Comparison of ENCODE assay signal across 31 cellular contexts in genomic region chr17:80952291-80952690, GRCh38. TPM values are rescaled to one million over a fixed set of nuclear protein-coding genes. Genes with fewer than 3 reads are reported as not detected.
DNase-seq lines count a peak whose midpoint lies in the region; ATAC-seq, FAIRE-seq and TF ChIP-seq lines count a peak whose summit lies in the region.
"Had no signal": no experiment of that assay in that cellular context is flagged by ENCODE, and none has a peak within 500 bp of the region (broad histone marks: within the 10 kb centered on the region; RNA-seq: fewer than 3 reads in every experiment).

No MANE protein-coding gene starts in this region.

- POLR2A ChIA-PET in naive thymus-derived CD4-positive, alpha-beta T cell (lab: Charles Lee), result no interaction called here

- ATAC-seq in Right ventricle myocardium inferior, result no peak
- ATAC-seq in heart right ventricle, result no peak
- no peak for ATAC-seq in T-helper 17 cell
- ATAC-seq in naive thymus-derived CD4-positive, alpha-beta T cell, result no peak
- ATAC-seq: activated CD4-positive, CD25-positive, alpha-beta regulatory T cell treated with anti-CD3 and anti-CD28 coated beads, Interleukin-2, amount 50 U/mL, for 24 hours; body of pancreas; mucosa of descending colon; right cardiac atrium had no signal

- peak; percentile 21 for DNase-seq in Right ventricle myocardium inferior (ENCODE audit: missing footprints)
- no peak for DNase-seq in heart right ventricle
- DNase-seq in T-helper 17 cell, result no peak
- peak; percentile 69 for DNase-seq in kidney
- no peak for DNase-seq in type B pancreatic cell (ENCODE audit: extremely low spot score, unreplicated experiment)
- DNase-seq in naive thymus-derived CD4-positive, alpha-beta T cell, result no peak
- no peak for DNase-seq in iPS-NIHi11 (ENCODE audit: low spot score)
- DNase-seq: activated CD4-positive, alpha-beta T cell treated with anti-CD3 and anti-CD28 coated beads, Interleukin-2, amount 50 U/mL, for 48 hours; body of pancreas; dermis blood vessel endothelial cell; DMS79; foreskin fibroblast; H9; KG1; mammary epithelial cell; mucosa of descending colon; NCI-H1105 treated with DMSO at 0.1 percent for 48 hours; NCI-H1930; NCI-H2171 treated with DMSO at 0.1 percent for 48 hours; NCI-H510A; stimulated activated CD8-positive, alpha-beta memory T cell treated with anti-CD3 and anti-CD28 coated beads, Interleukin-4, amount 100 ng/mL, for 48 hours had no signal

- peaks cover 0 to 9% (median 0%) of the 10 kb centered on the region in 9 donors for H3K4me1 ChIP-seq in heart right ventricle
- no peaks in the 10 kb centered on the region for H3K4me1 ChIP-seq in kidney (ENCODE audit: control insufficient read depth in 1 of 2, insufficient read depth in 1 of 2, low read depth in 1 of 2, low read length in 2 of 2)
- no peaks in the 10 kb centered on the region for H3K4me1 ChIP-seq in naive thymus-derived CD4-positive, alpha-beta T cell (ENCODE audit: control insufficient read depth in 2 of 2, insufficient read depth in 2 of 2, low read length in 2 of 2)
- H3K4me1 ChIP-seq: body of pancreas had no signal

- H3K36me3 Mint-ChIP-seq in T-helper 17 cell (ENCODE audit: low read depth) (no peaks in the 10 kb centered on the region), type B pancreatic cell (peaks cover 7% of the 10 kb centered on the region)
- H3K36me3 Mint-ChIP-seq in naive thymus-derived CD4-positive, alpha-beta T cell, result peaks cover 0 to 24% (median 6%) of the 10 kb centered on the region in 5 donors

- H3K36me3 ChIP-seq in heart right ventricle (peaks cover 0 to 62% (median 11%) of the 10 kb centered on the region in 9 donors), kidney (ENCODE audit: control insufficient read depth in 1 of 2, insufficient read depth in 2 of 2, low read length in 2 of 2) (peaks cover 0 to 4% of the 10 kb centered on the region in 2 donors)
- H3K36me3 ChIP-seq in naive thymus-derived CD4-positive, alpha-beta T cell (ENCODE audit: control insufficient read depth in 2 of 3, insufficient read depth in 3 of 3, low read length in 3 of 3), result peaks cover 0 to 77% (median 0%) of the 10 kb centered on the region in 3 experiments

- H3K9me3 ChIP-seq in heart right ventricle, result no peaks in the 10 kb centered on the region
- no peaks in the 10 kb centered on the region for H3K9me3 ChIP-seq in T-helper 17 cell (ENCODE audit: control insufficient read depth, low read length, poor library complexity, severe bottlenecking)
- H3K9me3 ChIP-seq in kidney (ENCODE audit: control insufficient read depth in 1 of 2, low read length in 2 of 2), result no peaks in the 10 kb centered on the region
- H3K9me3 ChIP-seq in naive thymus-derived CD4-positive, alpha-beta T cell (ENCODE audit: control insufficient read depth in 2 of 3, low read length in 3 of 3), result no peaks in the 10 kb centered on the region
- H3K9me3 ChIP-seq: adrenal gland, body of pancreas, esophagus muscularis mucosa, mucosa of descending colon, tibial artery had no signal

- no peak overlapping the region for H3K27ac ChIP-seq in heart right ventricle
- H3K27ac ChIP-seq in kidney (ENCODE audit: low read depth in 2 of 2, low read length in 2 of 2), result no peak overlapping the region
- no peak overlapping the region for H3K27ac ChIP-seq in naive thymus-derived CD4-positive, alpha-beta T cell (ENCODE audit: low read depth, low read length)
- H3K27ac ChIP-seq: adrenal gland, body of pancreas, esophagus muscularis mucosa, tibial artery had no signal

- FAIRE-seq in kidney (lab: Jason Lieb, UNC), result no peak
- FAIRE-seq: endometrium, G401.6 had no signal

- no peak for TF ChIP-seq CTCF in heart right ventricle (IDR thresholded peaks at IDR 0.05)
- no peak for TF ChIP-seq CTCF in kidney (IDR thresholded peaks at IDR 0.05; ENCODE audit: borderline replicate concordance, extremely low read depth, insufficient read depth)
- TF ChIP-seq CTCF in type B pancreatic cell (conservative IDR thresholded peaks at IDR 0.05), result no peak

- H3K9me3 Mint-ChIP-seq in type B pancreatic cell, result no peaks in the 10 kb centered on the region
- peaks cover 0 to 2% (median 0%) of the 10 kb centered on the region in 11 donors for H3K9me3 Mint-ChIP-seq in naive thymus-derived CD4-positive, alpha-beta T cell
- H3K9me3 Mint-ChIP-seq: activated T-helper 2 cell treated with anti-CD3 and anti-CD28 coated beads, Interferon-gamma antibody, Interleukin-2, Interleukin-4, amounts not matched to agents 10 μg/mL and 5 μg/mL and 100 μg/mL, durations not matched to agents 14 hours and 24 hours and 36 hours; CD14-positive monocyte; H9 had no signal

- H3K4me1 Mint-ChIP-seq in T-helper 17 cell (no peaks in the 10 kb centered on the region), type B pancreatic cell (ENCODE audit: unreplicated experiment) (no peaks in the 10 kb centered on the region)
- no peaks in the 10 kb centered on the region for H3K4me1 Mint-ChIP-seq in naive thymus-derived CD4-positive, alpha-beta T cell
- H3K4me1 Mint-ChIP-seq: CD14-positive monocyte, nephron had no signal

- no peaks in the 10 kb centered on the region for H3K27me3 ChIP-seq in heart right ventricle
- H3K27me3 ChIP-seq in naive thymus-derived CD4-positive, alpha-beta T cell (ENCODE audit: control insufficient read depth in 2 of 2, insufficient read depth in 2 of 2, low read length in 2 of 2), result no peaks in the 10 kb centered on the region
- H3K27me3 ChIP-seq: adrenal gland, body of pancreas, esophagus muscularis mucosa, tibial artery had no signal

- H3K27me3 Mint-ChIP-seq in T-helper 17 cell (no peaks in the 10 kb centered on the region), type B pancreatic cell (no peaks in the 10 kb centered on the region)
- H3K27me3 Mint-ChIP-seq in naive thymus-derived CD4-positive, alpha-beta T cell, result no peaks in the 10 kb centered on the region

- H3K4me3 ChIP-seq in heart right ventricle, result no peak overlapping the region
- H3K4me3 ChIP-seq in kidney (ENCODE audit: low read length in 2 of 2), result no peak overlapping the region
- H3K4me3 ChIP-seq in naive thymus-derived CD4-positive, alpha-beta T cell (ENCODE audit: low read length), result no peak overlapping the region
- H3K4me3 ChIP-seq: adrenal gland, body of pancreas, esophagus muscularis mucosa, mucosa of descending colon, tibial artery had no signal

- H3K9ac ChIP-seq in kidney (ENCODE audit: low read length in 2 of 2), result no peak overlapping the region

- WGBS in heart right ventricle, 2 donors, result 91 to 95% methylated on average over 16 of the region's 16 CpGs

- no peak overlapping the region for H3K4me3 Mint-ChIP-seq in T-helper 17 cell
- no peak overlapping the region for H3K4me3 Mint-ChIP-seq in type B pancreatic cell
- H3K4me3 Mint-ChIP-seq in naive thymus-derived CD4-positive, alpha-beta T cell, result no peak overlapping the region
- H3K4me3 Mint-ChIP-seq: CD14-positive monocyte, H9, nephron had no signal

- intact Hi-C loops in Right ventricle myocardium inferior (cut with DNase I), result no loop called here
- intact Hi-C loops in heart right ventricle (cut with DNase I), result no loop called here
- intact Hi-C loops in kidney (cut with DNase I), result no loop called here
- intact Hi-C loops in naive thymus-derived CD4-positive, alpha-beta T cell (cut with micrococcal nuclease), result no loop called here

- CTCF ChIA-PET in naive thymus-derived CD4-positive, alpha-beta T cell (lab: Charles Lee), result no interaction called here

- H3K27ac Mint-ChIP-seq in T-helper 17 cell (peak overlapping the region; percentile 1), type B pancreatic cell (peak overlapping the region; percentile 52)
- H3K27ac Mint-ChIP-seq in naive thymus-derived CD4-positive, alpha-beta T cell, result no peak overlapping the region
- H3K27ac Mint-ChIP-seq: activated T-helper 2 cell treated with anti-CD3 and anti-CD28 coated beads, Interferon-gamma antibody, Interleukin-2, Interleukin-4, amounts not matched to agents 10 μg/mL and 5 μg/mL and 100 μg/mL, durations not matched to agents 14 hours and 24 hours and 36 hours had no signal

RNA-seq across cellular contexts. Expression of gene CHMP6, which starts 39.4 kb away (rescaled TPM):
- 19.0 TPM for total RNA-seq in Right ventricle myocardium inferior
- 10 to 100 TPM; 17.5 to 26.4 (median 22.1) TPM for total RNA-seq in heart right ventricle
- polyA plus RNA-seq in heart right ventricle, result 10 to 100 TPM; 23.8 to 30.6 TPM
- 10 to 100 TPM; 21.0 to 25.6 TPM for total RNA-seq in T-helper 17 cell
- total RNA-seq in kidney, result 28.0 TPM
- 34.1 TPM for polyA plus RNA-seq in kidney (ENCODE audit: insufficient read depth, low read depth, low replicate concordance)
- 29.1 and 33.4 TPM in 2 replicates for total RNA-seq in type B pancreatic cell (ENCODE audit: low replicate concordance)
- 10 to 100 TPM; 26.4 to 49.9 (median 41.7) TPM for total RNA-seq in naive thymus-derived CD4-positive, alpha-beta T cell
- polyA plus RNA-seq in naive thymus-derived CD4-positive, alpha-beta T cell, result 10 to 100 TPM; 49.8 to 55.4 TPM

Comparison
In these comparisons a context has a peak if more than half of its experiments do, and no peak if none do; other contexts are left out.
1. DNase-seq: peak in Right ventricle myocardium inferior (single experiment) and kidney (single experiment); none in heart right ventricle (0 of 2), T-helper 17 cell (0 of 3), type B pancreatic cell (single experiment), naive thymus-derived CD4-positive, alpha-beta T cell (0 of 9) and iPS-NIHi11 (single experiment).
2. H3K27ac Mint-ChIP-seq: peak in T-helper 17 cell (single experiment) and type B pancreatic cell (single experiment); none in naive thymus-derived CD4-positive, alpha-beta T cell (0 of 9).